In genomic region chr15:49918106-49918505, GRCh38 we compare ENCODE assay signal across 14 cellular contexts.
A peak's percentile ranks its signal among the peaks of the same experiment; 100 is the strongest.
DNase-seq lines count a peak whose midpoint lies in the region; ATAC-seq and TF ChIP-seq lines count a peak whose summit lies in the region.
"Had no signal": no experiment of that assay in that cellular context is flagged by ENCODE, and none has a peak within 500 bp of the region (broad histone marks: within the 10 kb centered on the region; RNA-seq: fewer than 3 reads in every experiment).

No MANE protein-coding gene starts in this region.

- DNase-seq in COR-L47 (lab: John Stamatoyannopoulos, UW) (peak; percentile 68), LNCaP clone FGC (ENCODE audit: low read depth) (peak; percentile 59), brain microvascular endothelial cell (peak; percentile 17), iris pigment epithelial cell (ENCODE audit: low read depth) (peak; percentile 77), SKM-1 treated with dmso at 0.1 percent for 144 hours (lab: John Stamatoyannopoulos, UW; ENCODE audit: unreplicated experiment) (no peak), amygdala (lab: John Stamatoyannopoulos, UW) (no peak)
- DNase-seq: Calu3; HFFc6; naive B cell; NK-92 treated with Interleukin-12 subunit alpha and Interleukin-12 subunit beta, amount 100 ng/mL, for 24 hours had no signal

- in situ Hi-C loops in brain microvascular endothelial cell (cut with HindIII; ENCODE audit: low pct_ligation_motif_present, low sequenced_read_pairs): no loop called here

- H3K27me3 ChIP-seq in brain microvascular endothelial cell (replicated peaks): no peaks in the 10 kb centered on the region

- no peak for ATAC-seq in HG03159 (IDR thresholded peaks at IDR 0.05; ENCODE audit: unreplicated experiment)
- no peak for ATAC-seq in HG02610 (IDR thresholded peaks at IDR 0.05; ENCODE audit: unreplicated experiment)
- ATAC-seq: WTC11 had no signal

- H3K36me3 ChIP-seq in brain microvascular endothelial cell (replicated peaks): no peaks in the 10 kb centered on the region
- H3K36me3 ChIP-seq: thoracic aorta had no signal

- no peak overlapping the region for H3K4me3 ChIP-seq in LNCaP clone FGC (ENCODE audit: low read depth, low read length)
- H3K4me3 ChIP-seq in brain microvascular endothelial cell (ENCODE audit: low read depth, low read length): no peak overlapping the region
- H3K4me3 ChIP-seq: thoracic aorta had no signal

- H3K27ac ChIP-seq in brain microvascular endothelial cell: no peak overlapping the region
- H3K27ac ChIP-seq: thoracic aorta had no signal

- TF ChIP-seq CTCF in LNCaP clone FGC (IDR thresholded peaks at IDR 0.05; ENCODE audit: control insufficient read depth, extremely low read depth, insufficient read depth): no peak
- TF ChIP-seq CTCF in brain microvascular endothelial cell (IDR thresholded peaks at IDR 0.05; ENCODE audit: low read depth, low read length, missing control alignments): no peak

Comparison
In these comparisons a context has a peak if more than half of its experiments do, and no peak if none do; other contexts are left out.
1. DNase-seq: peak in COR-L47 (single experiment), LNCaP clone FGC (single experiment), brain microvascular endothelial cell (single experiment) and iris pigment epithelial cell (single experiment); none in SKM-1 treated with dmso at 0.1 percent for 144 hours (single experiment) and amygdala (0 of 56).